Comparison of ENCODE assay signal across 19 cellular contexts in the genomic region with DNA sequence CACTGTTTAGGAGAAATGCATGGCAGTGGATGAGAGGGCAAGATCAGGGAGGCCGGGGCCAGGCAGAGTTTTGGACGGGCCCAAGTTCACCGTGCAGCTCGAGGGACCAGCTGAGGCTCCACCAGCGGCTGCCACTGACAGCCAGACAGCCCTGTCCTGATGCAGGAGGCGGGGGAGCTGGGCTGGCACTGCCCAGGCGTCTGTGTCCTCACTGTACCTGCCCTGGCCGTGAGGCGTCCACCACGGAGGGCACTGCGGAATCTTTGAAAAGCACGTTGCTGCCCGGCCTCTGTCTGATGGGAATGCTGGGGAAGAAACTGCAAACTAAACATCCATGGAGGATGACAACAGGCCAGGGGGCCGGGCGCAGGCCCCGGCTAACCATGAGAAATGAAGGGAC.
"Had no signal": no experiment of that assay in that cellular context is flagged by ENCODE, and none has a peak within 500 bp of the region (broad histone marks: within the 10 kb centered on the region; RNA-seq: fewer than 3 reads in every experiment).

No MANE protein-coding gene starts in this region.

- H3K4me3 ChIP-seq: tibial artery had no signal

- H3K9me3 Mint-ChIP-seq: activated CD4-positive, alpha-beta T cell treated with anti-CD3 and anti-CD28 coated beads, Interleukin-2, amount 10 ng/mL, durations not matched to agents 7 days and 5 days had no signal

- ATAC-seq: left lobe of liver; stimulated activated naive CD8-positive, alpha-beta T cell treated with anti-CD3 and anti-CD28 coated beads, Interleukin-15, Interleukin-2, amounts not matched to agents 100 U/mL and 50 U/mL, for 24 hours had no signal

- H3K9me3 ChIP-seq: tibial artery had no signal

- H3K27ac ChIP-seq: tibial artery had no signal

- H3K4me3 Mint-ChIP-seq: activated CD4-positive, alpha-beta T cell treated with anti-CD3 and anti-CD28 coated beads, Interleukin-2, amount 10 ng/mL, durations not matched to agents 7 days and 5 days had no signal

- H3K4me1 ChIP-seq: tibial artery had no signal

- H3K27ac Mint-ChIP-seq: activated CD4-positive, alpha-beta T cell treated with anti-CD3 and anti-CD28 coated beads, Interleukin-2, amount 10 ng/mL, durations not matched to agents 7 days and 5 days had no signal

- H3K27me3 Mint-ChIP-seq: activated CD4-positive, alpha-beta T cell treated with anti-CD3 and anti-CD28 coated beads, Interleukin-2, amount 10 ng/mL, durations not matched to agents 7 days and 5 days had no signal

- FAIRE-seq: bronchial epithelial cell, endometrium, frontal cortex, keratinocyte, urothelium cell line had no signal

- H3K27me3 ChIP-seq: tibial artery had no signal

- DNase-seq: activated CD4-positive, alpha-beta T cell treated with anti-CD3 and anti-CD28 coated beads, Interleukin-2, amount 10 ng/mL, durations not matched to agents 7 days and 5 days; activated CD4-positive, CD25-positive, alpha-beta regulatory T cell; activated naive CD4-positive, alpha-beta T cell treated with Interleukin-2 at 50 U/mL for 16 hours; cerebellar nuclear complex; cortex of kidney; midbrain; retina; stimulated activated CD8-positive, alpha-beta memory T cell treated with anti-CD3 and anti-CD28 coated beads, Interleukin-4, amount 100 ng/mL, for 48 hours; stimulated activated naive CD8-positive, alpha-beta T cell treated with anti-CD3 and anti-CD28 coated beads, Interleukin-15, Interleukin-2, amounts not matched to agents 100 U/mL and 50 U/mL, for 24 hours; substantia nigra; SW 1271; T-helper 9 cell; tibial artery had no signal
